In the genomic region with DNA sequence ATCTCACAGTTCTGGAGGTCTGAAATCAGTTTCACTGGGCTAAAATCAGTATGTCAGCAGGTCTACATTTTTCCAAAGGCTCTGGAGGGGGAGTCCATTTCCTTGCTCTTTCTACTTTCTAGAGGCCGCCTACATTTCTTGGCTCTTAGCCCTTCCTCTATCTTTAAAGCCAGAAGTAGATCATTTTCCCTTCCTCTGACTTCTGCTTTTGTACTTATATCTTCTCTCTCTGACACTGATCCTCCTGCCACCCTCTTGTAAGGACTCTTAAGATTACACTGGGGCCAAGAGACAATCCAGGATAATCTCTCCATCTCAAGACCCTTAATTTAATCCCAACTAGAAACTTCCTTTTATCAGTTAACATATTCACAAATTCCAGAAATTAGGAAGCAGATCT, we compare ENCODE assay signal across 1 cellular context.
TF ChIP-seq lines count a peak whose summit lies in the region.

No MANE protein-coding gene starts in this region.

TF ChIP-seq in K562, 482 proteins besides CTCF, POLR2A, EP300 and RAD21:
- TF ChIP-seq NR2F6 (CRISPR knock-in tag; IDR thresholded peaks at IDR 0.05): no peak
- no peak for TF ChIP-seq FIP1L1 (IDR thresholded peaks at IDR 0.05; ENCODE audit: low read depth, low read length, poor library complexity, severe bottlenecking)
- 0 out of 2 replicates have a peak, but pooled peaks have one; percentile 16 for TF ChIP-seq CBFA2T2 (conservative IDR thresholded peaks at IDR 0.05)
- TF ChIP-seq, protein P1, sequence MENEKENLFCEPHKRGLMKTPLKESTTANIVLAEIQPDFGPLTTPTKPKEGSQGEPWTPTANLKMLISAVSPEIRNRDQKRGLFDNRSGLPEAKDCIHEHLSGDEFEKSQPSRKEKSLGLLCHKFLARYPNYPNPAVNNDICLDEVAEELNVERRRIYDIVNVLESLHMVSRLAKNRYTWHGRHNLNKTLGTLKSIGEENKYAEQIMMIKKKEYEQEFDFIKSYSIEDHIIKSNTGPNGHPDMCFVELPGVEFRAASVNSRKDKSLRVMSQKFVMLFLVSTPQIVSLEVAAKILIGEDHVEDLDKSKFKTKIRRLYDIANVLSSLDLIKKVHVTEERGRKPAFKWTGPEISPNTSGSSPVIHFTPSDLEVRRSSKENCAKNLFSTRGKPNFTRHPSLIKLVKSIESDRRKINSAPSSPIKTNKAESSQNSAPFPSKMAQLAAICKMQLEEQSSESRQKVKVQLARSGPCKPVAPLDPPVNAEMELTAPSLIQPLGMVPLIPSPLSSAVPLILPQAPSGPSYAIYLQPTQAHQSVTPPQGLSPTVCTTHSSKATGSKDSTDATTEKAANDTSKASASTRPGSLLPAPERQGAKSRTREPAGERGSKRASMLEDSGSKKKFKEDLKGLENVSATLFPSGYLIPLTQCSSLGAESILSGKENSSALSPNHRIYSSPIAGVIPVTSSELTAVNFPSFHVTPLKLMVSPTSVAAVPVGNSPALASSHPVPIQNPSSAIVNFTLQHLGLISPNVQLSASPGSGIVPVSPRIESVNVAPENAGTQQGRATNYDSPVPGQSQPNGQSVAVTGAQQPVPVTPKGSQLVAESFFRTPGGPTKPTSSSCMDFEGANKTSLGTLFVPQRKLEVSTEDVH (IDR thresholded peaks at IDR 0.05; ENCODE audit: low read depth, partially characterized antibody): no peak
- peak; percentile 49 for TF ChIP-seq CBFA2T3 (IDR thresholded peaks at IDR 0.05)
- no peak for TF ChIP-seq RHOXF2B (CRISPR knock-in tag; conservative IDR thresholded peaks at IDR 0.05)
- no peak for TF ChIP-seq RBBP5 (IDR thresholded peaks at IDR 0.05; ENCODE audit: borderline replicate concordance, insufficient read depth, low read length, poor library complexity, severe bottlenecking)
- TF ChIP-seq TAL1 (IDR thresholded peaks at IDR 0.05): no peak
- no peak for TF ChIP-seq ZBTB26 (CRISPR knock-in tag; IDR thresholded peaks at IDR 0.05)
- TF ChIP-seq SRSF9 (IDR thresholded peaks at IDR 0.05; ENCODE audit: borderline replicate concordance, low read depth, low read length): no peak
